8 cellular contexts compared by ENCODE assay signal in the genomic region with DNA sequence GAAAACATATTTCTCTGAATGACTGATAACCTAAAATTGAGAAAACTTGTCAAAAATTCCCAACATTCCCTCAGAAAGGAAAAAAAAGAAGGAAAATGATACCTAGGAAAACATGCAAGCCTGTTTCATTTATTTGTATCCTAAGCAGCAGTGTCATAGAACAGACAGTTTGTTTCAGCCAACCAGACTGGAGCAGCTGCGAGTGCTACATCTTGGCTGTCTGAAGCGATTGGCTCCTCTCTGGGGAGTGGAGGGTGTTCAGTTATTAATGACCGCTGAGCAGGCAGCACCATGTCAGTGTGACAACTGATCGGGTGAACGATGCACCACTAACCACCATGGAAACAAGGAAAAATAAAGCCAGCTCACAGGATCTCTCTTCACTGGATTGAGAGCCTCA. TPM values are rescaled to one million over a fixed set of nuclear protein-coding genes. Genes with fewer than 3 reads are reported as not detected.
DNase-seq lines count a peak whose midpoint lies in the region; ATAC-seq, FAIRE-seq and TF ChIP-seq lines count a peak whose summit lies in the region.

Gene LRRN3, plus strand, starts transcription at position 294 of the 400 bp plus-strand sequence. CDS start 31,646 bp downstream, outside the sequence.

- H3K4me3 ChIP-seq in ascending aorta (peak within 1 kb of the TSS; percentile 45 to 61), iPS-18c (ENCODE audit: insufficient read depth, low read depth, low read length) (peak within 1 kb of the TSS; percentile 12; the same call in 1 of the 2 replicates)

- intact Hi-C loops in ascending aorta (cut with DNase I) = loop anchor here (2.0 kb wide), 1 partner anchor 396 kb away; no protein-coding TSS in a partner anchor

- H3K9me3 ChIP-seq in ascending aorta = no peaks in the 10 kb centered on the region
- no peaks in the 10 kb centered on the region for H3K9me3 ChIP-seq in iPS-18c (ENCODE audit: control insufficient read depth, insufficient read depth, low read length)

- DNase-seq in EH (ENCODE audit: low read depth) = peak; percentile 75
- DNase-seq in NCI-H748 treated with DMSO at 0.1 percent for 48 hours (lab: John Stamatoyannopoulos, UW) = peak; percentile 82
- peak in 1 of 2 donors; percentile 61 for DNase-seq in ascending aorta (ENCODE audit: low spot score in 2 of 2)
- peak; percentile 20 for DNase-seq in stimulated activated CD4-positive, alpha-beta T cell treated with anti-CD3 and anti-CD28 coated beads, Interleukin-2, amount 100 ng/mL, for 4 hours (ENCODE audit: low read depth)
- DNase-seq in GM19239 (ENCODE audit: insufficient read length, low spot score) = no peak

- ATAC-seq in GM18511 (IDR thresholded peaks at IDR 0.05; ENCODE audit: unreplicated experiment) (no peak), HG02885 (IDR thresholded peaks at IDR 0.05; ENCODE audit: poor library complexity, unreplicated experiment) (no peak)

- H3K27me3 ChIP-seq in ascending aorta = no peaks in the 10 kb centered on the region

- no peaks in the 10 kb centered on the region for H3K36me3 ChIP-seq in ascending aorta

- H3K4me1 ChIP-seq in ascending aorta = peaks cover 0 to 3% of the 10 kb centered on the region in 2 donors

- no peak for TF ChIP-seq CTCF in ascending aorta (IDR thresholded peaks at IDR 0.05)

- no peak for FAIRE-seq in GM19239 (lab: Jason Lieb, UNC)

- H3K27ac ChIP-seq in ascending aorta = no peak within 1 kb of the TSS

RNA-seq across cellular contexts. Expression of gene LRRN3, which starts in this region (rescaled TPM):
- total RNA-seq in ascending aorta = 1.7 TPM
